ENCODE assay signal across 23 cellular contexts in genomic region chr16:85052536-85052935, GRCh38. TPM values are rescaled to one million over a fixed set of nuclear protein-coding genes. Genes with fewer than 3 reads are reported as not detected.
DNase-seq lines count a peak whose midpoint lies in the region; ATAC-seq and TF ChIP-seq lines count a peak whose summit lies in the region.
"Had no signal": no experiment of that assay in that cellular context is flagged by ENCODE, and none has a peak within 500 bp of the region (broad histone marks: within the 10 kb centered on the region; RNA-seq: fewer than 3 reads in every experiment).

No MANE protein-coding gene starts in this region.

- intact Hi-C loops in right cardiac atrium (cut with DNase I) (no loop called here), left ventricle myocardium superior (cut with micrococcal nuclease) (no loop called here), vagina (cut with DNase I) (no loop called here)

- in situ Hi-C loops in astrocyte of the cerebellum (cut with HindIII; ENCODE audit: low sequenced_read_pairs), result loop anchor here (5.0 kb wide), 1 partner anchor 40 kb away; the partner anchor contains the start of gene ZDHHC7

- ATAC-seq in right cardiac atrium (no peak), left ventricle myocardium superior (no peak), HG02870 (IDR thresholded peaks at IDR 0.05; ENCODE audit: unreplicated experiment) (no peak), HG03457 (IDR thresholded peaks at IDR 0.05; ENCODE audit: unreplicated experiment) (no peak)
- ATAC-seq: PC-3 had no signal

- H3K27me3 ChIP-seq in right cardiac atrium (ENCODE audit: control insufficient read depth, insufficient read depth) (no peaks in the 10 kb centered on the region), vagina (no peaks in the 10 kb centered on the region)
- H3K27me3 ChIP-seq: BE2C had no signal

- H3K27ac ChIP-seq in right cardiac atrium (ENCODE audit: low read length) (no peak overlapping the region), vagina (peak overlapping the region; percentile 74)
- H3K27ac ChIP-seq: RWPE1 had no signal

- H3K36me3 ChIP-seq in vagina, result no peaks in the 10 kb centered on the region
- H3K36me3 ChIP-seq: BE2C had no signal

- H3K4me1 ChIP-seq in right cardiac atrium (ENCODE audit: control insufficient read depth, insufficient read depth, low read length) (peaks cover 5% of the 10 kb centered on the region), vagina (peaks cover 51% of the 10 kb centered on the region)

- WGBS in right cardiac atrium, result 93% methylated on average over 10 of the region's 10 CpGs

- H3K9me3 ChIP-seq in right cardiac atrium (ENCODE audit: control insufficient read depth, low read length) (no peaks in the 10 kb centered on the region), vagina (no peaks in the 10 kb centered on the region)
- H3K9me3 ChIP-seq: BE2C had no signal

- TF ChIP-seq POLR2A in vagina (IDR thresholded peaks at IDR 0.05), result no peak

- no peak for TF ChIP-seq CTCF in astrocyte of the cerebellum (IDR thresholded peaks at IDR 0.05; ENCODE audit: low read depth, low read length, missing control alignments)
- TF ChIP-seq CTCF in vagina (IDR thresholded peaks at IDR 0.05), result no peak

- H3K4me3 ChIP-seq in right cardiac atrium (ENCODE audit: low read length) (no peak overlapping the region), astrocyte of the cerebellum (ENCODE audit: low read depth, low read length) (no peak overlapping the region), vagina (no peak overlapping the region)

- DNase-seq in right cardiac atrium, result peak in 2 of 3 donors; percentile 9 to 17
- no peak for DNase-seq in left ventricle myocardium superior
- peak; percentile 49 for DNase-seq in astrocyte of the cerebellum (ENCODE audit: low read depth)
- peak; percentile 10 for DNase-seq in glomerular visceral epithelial cell (ENCODE audit: extremely low spot score)
- no peak for DNase-seq in vagina (ENCODE audit: extremely low spot score in 2 of 2)
- DNase-seq in cerebellum (ENCODE audit: low spot score), result no peak
- DNase-seq: BE2C; CD4-positive, CD25-positive, alpha-beta regulatory T cell; COR-L47; DMS 273 treated with DMSO at 0.1 percent for 48 hours; DND-41; MV-4-11; NCI-H1417; NCI-H187; NCI-H345; NCI-H524 treated with DMSO at 0.1 percent for 48 hours; PC-3; SIG-M5 had no signal

RNA-seq across cellular contexts. Expression of gene KIAA0513, which starts 24.9 kb away (rescaled TPM):
- 10 to 100 TPM; 10.9 to 13.5 (median 12.6) TPM for total RNA-seq in right cardiac atrium
- 6.7 TPM for polyA plus RNA-seq in right cardiac atrium
- 9.5 TPM for total RNA-seq in left ventricle myocardium superior
- total RNA-seq in vagina, result 26.8 TPM
- 32.9 TPM for total RNA-seq in cerebellum

RNA-seq across cellular contexts. Expression of gene ZDHHC7, which starts 41.2 kb away (rescaled TPM):
- total RNA-seq in right cardiac atrium (10 to 100 TPM; 33.1 to 39.2 (median 36.8) TPM), left ventricle myocardium superior (37.1 TPM), vagina (37.3 TPM), cerebellum (21.7 TPM)
- 19.4 TPM for polyA plus RNA-seq in right cardiac atrium

RNA-seq across cellular contexts. Expression of gene CIBAR2, which starts 59.7 kb away (rescaled TPM):
- total RNA-seq in right cardiac atrium (not detected), left ventricle myocardium superior (not detected), vagina (not detected), cerebellum (not detected)
- 0.09 TPM for polyA plus RNA-seq in right cardiac atrium
- total RNA-seq: A172; CD4-positive, CD25-positive, alpha-beta regulatory T cell; H4; PC-3 had no signal
- polyA plus RNA-seq: CD4-positive, CD25-positive, alpha-beta regulatory T cell had no signal

Comparison
In these comparisons a context has a peak if more than half of its experiments do, and no peak if none do; other contexts are left out.
1. DNase-seq: peak in right cardiac atrium (2 of 3), astrocyte of the cerebellum (single experiment) and glomerular visceral epithelial cell (single experiment); none in left ventricle myocardium superior (single experiment), vagina (0 of 2) and cerebellum (single experiment).